1 cellular context compared by ENCODE assay signal in genomic region chr2:32456808-32457207, GRCh38.
A peak's percentile ranks its signal among the peaks of the same experiment; 100 is the strongest.
TF ChIP-seq lines count a peak whose summit lies in the region.

No MANE protein-coding gene starts in this region.

TF ChIP-seq in WTC11, 78 proteins besides CTCF, POLR2A, EP300 and RAD21 (continued from another document):
- no peak for TF ChIP-seq STAT6 (CRISPR knock-in tag; conservative IDR thresholded peaks at IDR 0.05; ENCODE audit: low read depth)
- peak; percentile 33; the same call in 1 of the 2 replicates for TF ChIP-seq ZNF121 (CRISPR knock-in tag; IDR thresholded peaks at IDR 0.05)
